Comparison of ENCODE assay signal across 16 cellular contexts in the genomic region with DNA sequence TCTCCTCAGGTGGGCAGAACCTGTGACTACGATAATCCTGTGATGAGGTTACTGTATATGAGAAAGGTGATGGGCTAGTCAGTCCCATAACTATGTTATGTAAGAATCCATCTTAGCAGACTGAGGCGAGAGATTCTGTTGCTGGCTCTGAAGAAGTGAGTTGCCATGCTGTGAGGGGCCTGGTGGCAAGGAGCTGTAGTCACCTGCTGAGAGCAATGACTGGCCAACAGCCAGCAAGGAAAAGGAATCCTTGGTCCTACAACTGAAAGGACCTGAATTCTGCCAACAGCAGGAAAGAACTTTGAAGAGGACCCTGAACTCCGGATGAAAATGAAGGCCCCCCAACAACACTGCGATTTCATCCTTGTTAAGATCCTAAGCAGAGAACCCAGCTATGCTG.
"Had no signal": no experiment of that assay in that cellular context is flagged by ENCODE, and none has a peak within 500 bp of the region (broad histone marks: within the 10 kb centered on the region; RNA-seq: fewer than 3 reads in every experiment).

No MANE protein-coding gene starts in this region.

- DNase-seq: cortex of kidney; dorsolateral prefrontal cortex; effector CD8-positive, alpha-beta T cell; heart left ventricle; hippocampal formation; kidney glomerular epithelial cell; mammary epithelial cell; natural killer cell; nucleus accumbens; ovary; sigmoid colon; stimulated activated CD4-positive, alpha-beta T cell treated with anti-CD3 and anti-CD28 coated beads, Interleukin-12 subunit alpha, Interleukin-12 subunit beta, amount 100 ng/mL, for 4 hours; stimulated activated naive CD4-positive, alpha-beta T cell treated with Interleukin-2 at 50 U/mL for 16 hours had no signal

- H3K4me1 ChIP-seq: heart left ventricle, right atrium auricular region, sigmoid colon had no signal

- ATAC-seq: heart left ventricle, natural killer cell had no signal

- H3K36me3 ChIP-seq: ovary, right atrium auricular region, sigmoid colon had no signal

- H3K36me3 Mint-ChIP-seq: natural killer cell had no signal

- H3K9me3 ChIP-seq: heart left ventricle, ovary, right atrium auricular region, sigmoid colon had no signal

- H3K4me1 Mint-ChIP-seq: natural killer cell had no signal

- H3K4me3 ChIP-seq: dorsolateral prefrontal cortex, heart left ventricle, ovary, right atrium auricular region, sigmoid colon, skin epidermis had no signal

- H3K27me3 ChIP-seq: dorsolateral prefrontal cortex, heart left ventricle, ovary, right atrium auricular region, sigmoid colon had no signal

- H3K27ac ChIP-seq: dorsolateral prefrontal cortex, heart left ventricle, ovary, right atrium auricular region, sigmoid colon had no signal

- H3K9me3 Mint-ChIP-seq: natural killer cell, neural crest cell had no signal

- H3K27ac Mint-ChIP-seq: natural killer cell had no signal

- H3K4me3 Mint-ChIP-seq: natural killer cell, neural crest cell had no signal
